19 cellular contexts compared by ENCODE assay signal in genomic region chr3:193489949-193490348, GRCh38.
"Had no signal": no experiment of that assay in that cellular context is flagged by ENCODE, and none has a peak within 500 bp of the region (broad histone marks: within the 10 kb centered on the region; RNA-seq: fewer than 3 reads in every experiment).

No MANE protein-coding gene starts in this region.

- H3K27ac ChIP-seq: ovary, thoracic aorta, vagina had no signal

- H3K9me3 Mint-ChIP-seq: activated CD4-positive, alpha-beta T cell treated with anti-CD3 and anti-CD28 coated beads, Interleukin-2, amount 10 ng/mL, durations not matched to agents 24 days and 14 days; activated naive CD8-positive, alpha-beta T cell treated with anti-CD3 and anti-CD28 coated beads, Interleukin-2, amount 50 U/mL, for 24 hours; effector memory CD8-positive, alpha-beta T cell; naive thymus-derived CD4-positive, alpha-beta T cell had no signal

- H3K36me3 ChIP-seq: ovary, thoracic aorta, vagina had no signal

- H3K4me3 Mint-ChIP-seq: activated CD4-positive, alpha-beta T cell treated with anti-CD3 and anti-CD28 coated beads, Interleukin-2, amount 10 ng/mL, durations not matched to agents 24 days and 14 days; activated naive CD8-positive, alpha-beta T cell treated with anti-CD3 and anti-CD28 coated beads, Interleukin-2, amount 50 U/mL, for 24 hours; effector memory CD8-positive, alpha-beta T cell; immature natural killer cell; naive thymus-derived CD4-positive, alpha-beta T cell had no signal

- H3K27me3 ChIP-seq: ovary, vagina had no signal

- H3K27ac Mint-ChIP-seq: activated CD4-positive, alpha-beta T cell treated with anti-CD3 and anti-CD28 coated beads, Interleukin-2, amount 10 ng/mL, durations not matched to agents 24 days and 14 days; activated naive CD8-positive, alpha-beta T cell treated with anti-CD3 and anti-CD28 coated beads, Interleukin-2, amount 50 U/mL, for 24 hours; effector memory CD8-positive, alpha-beta T cell; immature natural killer cell; naive thymus-derived CD4-positive, alpha-beta T cell had no signal

- ATAC-seq: activated naive CD8-positive, alpha-beta T cell treated with anti-CD3 and anti-CD28 coated beads, Interleukin-2, amount 50 U/mL, for 24 hours; effector memory CD8-positive, alpha-beta T cell; left colon; naive thymus-derived CD4-positive, alpha-beta T cell; sciatic nerve had no signal

- H3K4me1 Mint-ChIP-seq: activated CD4-positive, alpha-beta T cell treated with anti-CD3 and anti-CD28 coated beads, Interleukin-2, amount 10 ng/mL, durations not matched to agents 24 days and 14 days; activated naive CD8-positive, alpha-beta T cell treated with anti-CD3 and anti-CD28 coated beads, Interleukin-2, amount 50 U/mL, for 24 hours; immature natural killer cell; naive thymus-derived CD4-positive, alpha-beta T cell had no signal

- H3K27me3 Mint-ChIP-seq: activated naive CD8-positive, alpha-beta T cell treated with anti-CD3 and anti-CD28 coated beads, Interleukin-2, amount 50 U/mL, for 24 hours; effector memory CD8-positive, alpha-beta T cell had no signal

- DNase-seq: activated CD4-positive, alpha-beta T cell treated with anti-CD3 and anti-CD28 coated beads, Interleukin-2, amount 10 ng/mL, durations not matched to agents 24 days and 14 days; activated CD4-positive, CD25-positive, alpha-beta regulatory T cell; activated naive CD4-positive, alpha-beta T cell treated with Interleukin-2 at 50 U/mL for 16 hours; activated naive CD8-positive, alpha-beta T cell treated with anti-CD3 and anti-CD28 coated beads, Interleukin-2, amount 50 U/mL, for 24 hours; aorta; cerebellar nuclear complex; dermis blood vessel endothelial cell; effector memory CD8-positive, alpha-beta T cell; foreskin melanocyte; immature natural killer cell; left colon; mammary epithelial cell; naive thymus-derived CD4-positive, alpha-beta T cell; ovary; stimulated activated CD4-positive, alpha-beta T cell treated with anti-CD3 and anti-CD28 coated beads, Interleukin-1b, Interleukin-23, amount 100 ng/mL, for 48 hours; T-helper 2 cell had no signal

- H3K4me3 ChIP-seq: ovary, thoracic aorta, vagina had no signal

- H3K9me3 ChIP-seq: ovary, thoracic aorta, vagina had no signal

- H3K4me1 ChIP-seq: vagina had no signal
